ENCODE assay signal across 25 cellular contexts in genomic region chr1:168842916-168843315, GRCh38.
DNase-seq lines count a peak whose midpoint lies in the region; ATAC-seq, FAIRE-seq and TF ChIP-seq lines count a peak whose summit lies in the region.
"Had no signal": no experiment of that assay in that cellular context is flagged by ENCODE, and none has a peak within 500 bp of the region (broad histone marks: within the 10 kb centered on the region; RNA-seq: fewer than 3 reads in every experiment).

No MANE protein-coding gene starts in this region.

- no peaks in the 10 kb centered on the region for H3K9me2 ChIP-seq in PC-3 (replicated peaks; ENCODE audit: low read length)

- H3K27ac ChIP-seq in PC-3 (ENCODE audit: low read length) (no peak overlapping the region), upper lobe of right lung (no peak overlapping the region), esophagus squamous epithelium (no peak overlapping the region)
- H3K27ac ChIP-seq: BLaER1 treated with 17β-estradiol and CSF1 and Interleukin-3, amounts not matched to agents 10 nM and 100 nM; parathyroid adenoma; right atrium auricular region had no signal

- H2AFZ ChIP-seq in PC-3 (ENCODE audit: low read length): peak overlapping the region; percentile 10; the same call in 1 of the 2 replicates
- H2AFZ ChIP-seq: parathyroid adenoma had no signal

- peak; percentile 9 for DNase-seq in SIG-M5 treated with dmso at 0.1 percent for 504 hours (lab: John Stamatoyannopoulos, UW; ENCODE audit: unreplicated experiment)
- DNase-seq in SIG-M5 (lab: John Stamatoyannopoulos, UW): no peak
- DNase-seq in PC-3: no peak
- DNase-seq in kidney tubule cell (ENCODE audit: low spot score): peak; percentile 81
- DNase-seq in upper lobe of right lung: no peak
- no peak for DNase-seq in RCC 7860 (ENCODE audit: low spot score)
- DNase-seq in cardiac septum (ENCODE audit: low spot score): no peak
- DNase-seq in esophagus squamous epithelium (lab: John Stamatoyannopoulos, UW): no peak
- DNase-seq: activated B cell treated with CpG ODN at 0.5 μM for 24 hours; activated CD4-positive, alpha-beta T cell treated with anti-CD3 and anti-CD28 coated beads, Interleukin-2, amount 50 U/mL, for 1 hour; activated CD8-positive, alpha-beta memory T cell treated with anti-CD3 and anti-CD28 coated beads, Interleukin-2, amount 10 ng/mL, durations not matched to agents 7 days and 5 days; activated naive CD4-positive, alpha-beta T cell; activated T-cell treated with anti-CD3 and anti-CD28 coated beads, Interleukin-2, amount 50 U/mL, for 72 hours; COR-L47; GOT3; head of caudate nucleus; NCI-H1048; NCI-H1930; NCI-H345; stimulated activated CD4-positive, alpha-beta T cell treated with anti-CD3 and anti-CD28 coated beads, Interleukin-2, amount 100 ng/mL, for 24 hours; T1000; trophoblast cell had no signal

- no peak overlapping the region for H3K4me2 ChIP-seq in PC-3 (ENCODE audit: low read length)

- no peaks in the 10 kb centered on the region for H3K79me2 ChIP-seq in PC-3 (ENCODE audit: low read length)
- H3K79me2 ChIP-seq: parathyroid adenoma had no signal

- H3K9ac ChIP-seq in PC-3 (ENCODE audit: low read length): no peak overlapping the region
- H3K9ac ChIP-seq: BLaER1 treated with 17β-estradiol and CSF1 and Interleukin-3, amounts not matched to agents 10 nM and 100 nM; parathyroid adenoma had no signal

- BruUV-seq in PC-3 (replicated peaks; lab: Mats Ljungman, UMichigan): no TSS peak

- H3K4me1 ChIP-seq in PC-3 (ENCODE audit: insufficient read depth, low read length): peaks cover 15% of the 10 kb centered on the region
- peaks cover 7% of the 10 kb centered on the region for H3K4me1 ChIP-seq in upper lobe of right lung
- peaks cover 0 to 43% (median 4%) of the 10 kb centered on the region in 3 donors for H3K4me1 ChIP-seq in esophagus squamous epithelium
- H3K4me1 ChIP-seq: parathyroid adenoma, right atrium auricular region had no signal

- H3K9me3 ChIP-seq in PC-3 (ENCODE audit: low read length) (no peaks in the 10 kb centered on the region), upper lobe of right lung (no peaks in the 10 kb centered on the region), esophagus squamous epithelium (no peaks in the 10 kb centered on the region)
- H3K9me3 ChIP-seq: right atrium auricular region had no signal

- TF ChIP-seq CTCF in PC-3 (conservative IDR thresholded peaks at IDR 0.05; ENCODE audit: low read depth, low read length): no peak
- TF ChIP-seq CTCF in upper lobe of right lung (IDR thresholded peaks at IDR 0.05): no peak
- TF ChIP-seq CTCF in esophagus squamous epithelium (IDR thresholded peaks at IDR 0.05): no peak

- no peaks in the 10 kb centered on the region for H3F3A ChIP-seq in PC-3 (ENCODE audit: low read length, unreplicated experiment)

- CTCF ChIA-PET in PC-3 (lab: Charles Lee): no interaction called here

- H3K4me3 ChIP-seq in PC-3 (ENCODE audit: low read length) (no peak overlapping the region), upper lobe of right lung (no peak overlapping the region), esophagus squamous epithelium (no peak overlapping the region)
- H3K4me3 ChIP-seq: BLaER1 treated with 17β-estradiol and CSF1 and Interleukin-3, amounts not matched to agents 10 nM and 100 nM; right atrium auricular region had no signal

- WGBS in esophagus squamous epithelium, 2 donors: 29 to 32% methylated on average over 2 of the region's 2 CpGs

- TF ChIP-seq POLR2A in esophagus squamous epithelium (IDR thresholded peaks at IDR 0.05): no peak

- POLR2A ChIA-PET in PC-3 (lab: Charles Lee; ENCODE audit: unreplicated experiment): no interaction called here

- intact Hi-C loops in PC-3 (cut with micrococcal nuclease) (loop anchor here (5.0 kb wide), 1 partner anchor 91 kb away; no protein-coding TSS in a partner anchor), upper lobe of right lung (cut with DNase I) (no loop called here), cardiac septum (cut with DNase I) (no loop called here), esophagus squamous epithelium (cut with DNase I) (no loop called here)

- no peaks in the 10 kb centered on the region for H4K20me1 ChIP-seq in PC-3 (ENCODE audit: low read length)
- H4K20me1 ChIP-seq: BLaER1 treated with 17β-estradiol and CSF1 and Interleukin-3, amounts not matched to agents 10 nM and 100 nM had no signal

- H3K27me3 ChIP-seq in PC-3 (ENCODE audit: low read length): no peaks in the 10 kb centered on the region
- no peaks in the 10 kb centered on the region for H3K27me3 ChIP-seq in upper lobe of right lung
- H3K27me3 ChIP-seq in esophagus squamous epithelium: no peaks in the 10 kb centered on the region
- H3K27me3 ChIP-seq: BLaER1 treated with 17β-estradiol and CSF1 and Interleukin-3, amounts not matched to agents 10 nM and 100 nM; right atrium auricular region had no signal

- ATAC-seq in PC-3 (peak; percentile 71), upper lobe of right lung (peak; percentile 50)
- ATAC-seq: activated CD8-positive, alpha-beta memory T cell treated with anti-CD3 and anti-CD28 coated beads, Interleukin-2, amount 10 ng/mL, durations not matched to agents 7 days and 5 days; activated T-cell treated with anti-CD3 and anti-CD28 coated beads, Interleukin-2, amount 50 U/mL, for 72 hours had no signal

- no peak for FAIRE-seq in RCC 7860 (lab: Jason Lieb, UNC)

- H3K36me3 ChIP-seq in PC-3 (ENCODE audit: low read depth, low read length) (no peaks in the 10 kb centered on the region), upper lobe of right lung (no peaks in the 10 kb centered on the region), esophagus squamous epithelium (no peaks in the 10 kb centered on the region)
- H3K36me3 ChIP-seq: BLaER1 treated with 17β-estradiol and CSF1 and Interleukin-3, amounts not matched to agents 10 nM and 100 nM; right atrium auricular region had no signal

Comparison
In these comparisons a context has a peak if more than half of its experiments do, and no peak if none do; other contexts are left out.
1. DNase-seq: peak in SIG-M5 treated with dmso at 0.1 percent for 504 hours (single experiment) and kidney tubule cell (single experiment); none in SIG-M5 (single experiment), PC-3 (single experiment), upper lobe of right lung (single experiment), RCC 7860 (single experiment), cardiac septum (single experiment) and esophagus squamous epithelium (single experiment).